Comparison of ENCODE assay signal across 1 cellular context in genomic region chr16:87860553-87861299, GRCh38.
TF ChIP-seq lines count a peak whose summit lies in the region.

No MANE protein-coding gene starts in this region.

TF ChIP-seq in HepG2, 621 proteins besides CTCF, POLR2A, EP300 and RAD21 (continued from another document and continues in another):
- TF ChIP-seq HMGXB4 (CRISPR knock-in tag; IDR thresholded peaks at IDR 0.05; ENCODE audit: borderline replicate concordance in 1 of 2, low read depth in 1 of 2) (peak; percentile 39 to 43; a peak in 1 of 4 replicates), ZNF138 (CRISPR knock-in tag; IDR thresholded peaks at IDR 0.05; ENCODE audit: low read depth) (0 out of 2 replicates have a peak, but pooled peaks have one; percentile 47), ZNF318 (CRISPR knock-in tag; IDR thresholded peaks at IDR 0.05) (peak; percentile 61; the same call in 1 of the 2 replicates), SRY (CRISPR knock-in tag; IDR thresholded peaks at IDR 0.05) (0 out of 2 replicates have a peak, but pooled peaks have one; percentile 37), ZSCAN5A (CRISPR knock-in tag; IDR thresholded peaks at IDR 0.05; ENCODE audit: borderline replicate concordance) (no peak), NR2C2 (CRISPR knock-in tag; IDR thresholded peaks at IDR 0.05; ENCODE audit: borderline replicate concordance) (peak; percentile 48; the same call in 1 of the 2 replicates), UBTF (CRISPR knock-in tag; IDR thresholded peaks at IDR 0.05) (peak; percentile 71), SP4 (CRISPR knock-in tag; IDR thresholded peaks at IDR 0.05) (0 out of 2 replicates have a peak, but pooled peaks have one; percentile 33), GZF1 (CRISPR knock-in tag; IDR thresholded peaks at IDR 0.05) (0 out of 2 replicates have a peak, but pooled peaks have one; percentile 67), HES4 (CRISPR knock-in tag; IDR thresholded peaks at IDR 0.05; ENCODE audit: borderline replicate concordance) (no peak), POLR2AphosphoS5 (IDR thresholded peaks at IDR 0.05; ENCODE audit: low read depth, low read length) (peak; percentile 23; the same call in 1 of the 2 replicates), ZNF607 (CRISPR knock-in tag; IDR thresholded peaks at IDR 0.05; ENCODE audit: borderline replicate concordance) (peak; percentile 41; the same call in 1 of the 2 replicates), ZFP41 (CRISPR knock-in tag; IDR thresholded peaks at IDR 0.05; ENCODE audit: borderline replicate concordance) (0 out of 2 replicates have a peak, but pooled peaks have one; percentile 36), AGO2 (optimal IDR thresholded peaks at IDR 0.05; ENCODE audit: low read depth, low read length) (peak; percentile 29), ZC3H13 (CRISPR knock-in tag; IDR thresholded peaks at IDR 0.05) (no peak; the same call in 1 of the 2 replicates), CBFB (CRISPR knock-in tag; IDR thresholded peaks at IDR 0.05) (0 out of 2 replicates have a peak, but pooled peaks have one; percentile 5), ZNF260 (CRISPR knock-in tag; IDR thresholded peaks at IDR 0.05; ENCODE audit: borderline replicate concordance, low read depth) (no peak), NFIB (CRISPR knock-in tag; IDR thresholded peaks at IDR 0.05; ENCODE audit: borderline replicate concordance) (no peak), TEAD3 (CRISPR knock-in tag; optimal IDR thresholded peaks at IDR 0.05; ENCODE audit: borderline replicate concordance) (peak; percentile 54), GABPB1 (CRISPR knock-in tag; IDR thresholded peaks at IDR 0.05) (0 out of 2 replicates have a peak, but pooled peaks have one; percentile 50), ZNF549 (CRISPR knock-in tag; IDR thresholded peaks at IDR 0.05) (no peak), ATF2 (CRISPR knock-in tag; IDR thresholded peaks at IDR 0.05) (peak; percentile 48; the same call in 1 of the 2 replicates), IKZF5 (CRISPR knock-in tag; IDR thresholded peaks at IDR 0.05) (peak; percentile 57; the same call in 1 of the 2 replicates), RXRB (CRISPR knock-in tag; IDR thresholded peaks at IDR 0.05; ENCODE audit: borderline replicate concordance) (peak; percentile 70), KAT7 (CRISPR knock-in tag; IDR thresholded peaks at IDR 0.05; ENCODE audit: borderline replicate concordance) (peak; percentile 36; the same call in 1 of the 2 replicates), HDAC1 (CRISPR knock-in tag; IDR thresholded peaks at IDR 0.05) (peak; percentile 55), STAT6 (CRISPR knock-in tag; IDR thresholded peaks at IDR 0.05; ENCODE audit: borderline replicate concordance) (no peak), IKZF1 (IDR thresholded peaks at IDR 0.05) (no peak), FOXP4 (CRISPR knock-in tag; IDR thresholded peaks at IDR 0.05) (peak; percentile 45), KDM5B (CRISPR knock-in tag; IDR thresholded peaks at IDR 0.05; ENCODE audit: borderline replicate concordance) (no peak; the same call in 1 of the 2 replicates), ZSCAN29 (CRISPR knock-in tag; conservative IDR thresholded peaks at IDR 0.05) (peak; percentile 89; the same call in 1 of the 2 replicates), ZBTB25 (CRISPR knock-in tag; IDR thresholded peaks at IDR 0.05) (peak; percentile 41; the same call in 1 of the 2 replicates)
